Comparison of ENCODE assay signal across 17 cellular contexts in the genomic region with DNA sequence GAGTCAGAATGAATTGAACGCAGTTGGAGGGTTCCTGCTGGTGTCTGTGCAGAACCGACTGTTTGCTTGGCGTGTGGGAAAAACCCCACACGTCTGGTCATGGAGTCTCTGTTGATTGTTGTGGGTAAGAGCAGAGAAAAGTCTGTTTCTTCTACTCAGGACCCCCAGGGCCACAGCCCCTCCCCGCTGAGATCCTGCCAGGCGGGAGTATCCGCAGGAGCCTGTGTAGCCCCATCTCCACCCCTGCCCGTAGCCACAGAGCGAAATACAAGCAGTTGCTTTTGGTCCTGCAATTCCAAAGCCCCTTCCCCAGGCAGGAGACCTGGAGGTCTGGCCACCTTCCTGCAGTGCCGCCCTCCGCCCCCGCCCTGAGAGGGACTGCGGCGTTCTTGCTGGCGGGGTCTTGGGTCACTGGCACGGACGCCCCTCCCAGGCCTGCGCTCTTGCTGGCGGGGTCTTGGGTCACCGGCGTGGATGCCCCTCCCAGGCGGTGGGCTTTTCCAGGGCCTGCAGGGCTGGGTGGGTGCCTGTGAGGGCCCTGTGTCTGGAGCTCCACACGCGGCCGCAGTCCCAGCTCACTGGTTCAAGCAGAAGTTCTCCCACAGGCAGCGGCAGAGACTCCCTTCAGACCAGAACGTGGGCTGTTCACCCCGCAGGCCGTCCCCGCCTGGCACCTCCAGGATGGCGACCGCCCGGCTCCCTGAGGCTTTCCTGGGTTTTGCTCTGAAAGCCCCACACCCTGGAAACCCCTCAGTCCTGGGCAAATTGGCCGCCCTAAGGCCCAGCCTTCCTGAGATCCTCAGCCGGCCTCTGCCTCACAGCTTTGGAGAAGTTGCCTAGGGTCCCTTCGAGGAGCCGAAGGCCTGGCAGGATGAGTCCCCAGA.
DNase-seq lines count a peak whose midpoint lies in the region; ATAC-seq and TF ChIP-seq lines count a peak whose summit lies in the region.
"Had no signal": no experiment of that assay in that cellular context is flagged by ENCODE, and none has a peak within 500 bp of the region (broad histone marks: within the 10 kb centered on the region; RNA-seq: fewer than 3 reads in every experiment).

No MANE protein-coding gene starts in this region.

- no peaks in the 10 kb centered on the region for H3K36me3 Mint-ChIP-seq in glutamatergic neuron (ENCODE audit: unreplicated experiment)

- no peaks in the 10 kb centered on the region for H3K9me3 Mint-ChIP-seq in glutamatergic neuron (ENCODE audit: unreplicated experiment)

- no peak overlapping the region for H3K27ac Mint-ChIP-seq in glutamatergic neuron (ENCODE audit: unreplicated experiment)

- peaks cover 2% of the 10 kb centered on the region for H3K27me3 Mint-ChIP-seq in glutamatergic neuron (ENCODE audit: unreplicated experiment)

- no peak overlapping the region for H3K4me3 ChIP-seq in heart right ventricle
- no peak overlapping the region for H3K4me3 ChIP-seq in lower lobe of right lung
- H3K4me3 ChIP-seq in sigmoid colon, result no peak overlapping the region
- no peak overlapping the region for H3K4me3 ChIP-seq in testis
- no peak overlapping the region for H3K4me3 ChIP-seq in SJCRH30
- H3K4me3 ChIP-seq: GM23248 had no signal

- TF ChIP-seq EP300 in sigmoid colon (IDR thresholded peaks at IDR 0.05), result no peak

- no peaks in the 10 kb centered on the region for H3K9me3 ChIP-seq in heart right ventricle
- no peaks in the 10 kb centered on the region for H3K9me3 ChIP-seq in lower lobe of right lung
- H3K9me3 ChIP-seq in sigmoid colon, result no peaks in the 10 kb centered on the region
- H3K9me3 ChIP-seq in testis, result no peaks in the 10 kb centered on the region
- no peaks in the 10 kb centered on the region for H3K9me3 ChIP-seq in SJCRH30 (replicated peaks)
- H3K9me3 ChIP-seq: Caco-2 had no signal

- TF ChIP-seq CTCF in heart right ventricle (IDR thresholded peaks at IDR 0.05), result no peak
- no peak for TF ChIP-seq CTCF in glutamatergic neuron (IDR thresholded peaks at IDR 0.05; ENCODE audit: partially characterized antibody, unreplicated experiment)
- no peak for TF ChIP-seq CTCF in lower lobe of right lung (IDR thresholded peaks at IDR 0.05)
- TF ChIP-seq CTCF in sigmoid colon (IDR thresholded peaks at IDR 0.05), result no peak
- TF ChIP-seq CTCF in testis (IDR thresholded peaks at IDR 0.05), result no peak

- H3K4me1 ChIP-seq in heart right ventricle, result peaks cover 0 to 21% (median 9%) of the 10 kb centered on the region in 9 donors
- no peaks in the 10 kb centered on the region for H3K4me1 ChIP-seq in lower lobe of right lung
- no peaks in the 10 kb centered on the region for H3K4me1 ChIP-seq in sigmoid colon
- H3K4me1 ChIP-seq in testis, result peaks cover 4% of the 10 kb centered on the region
- peaks cover 29% of the 10 kb centered on the region for H3K4me1 ChIP-seq in SJCRH30
- H3K4me1 ChIP-seq: Caco-2 had no signal

- 88 to 90% methylated on average over 37 of the region's 37 CpGs for WGBS in heart right ventricle, 2 donors
- WGBS in sigmoid colon, 2 donors, result 94% methylated on average over 37 of the region's 37 CpGs
- WGBS in testis, 2 donors, result 93 to 97% methylated on average over 21 to 29 of the region's 37 CpGs

- H3K27ac ChIP-seq in heart right ventricle (peak overlapping the region in 2 of 10 donors; percentile 3 to 59), lower lobe of right lung (no peak overlapping the region), sigmoid colon (no peak overlapping the region), testis (no peak overlapping the region), SJCRH30 (no peak overlapping the region)
- H3K27ac ChIP-seq: GM23248 had no signal

- H3K27me3 ChIP-seq in heart right ventricle (peaks cover 0 to 12% (median 0%) of the 10 kb centered on the region in 7 donors), lower lobe of right lung (ENCODE audit: low read depth) (peaks cover 3% of the 10 kb centered on the region), sigmoid colon (no peaks in the 10 kb centered on the region), testis (no peaks in the 10 kb centered on the region), SJCRH30 (no peaks in the 10 kb centered on the region)

- intact Hi-C loops in Right ventricle myocardium superior (cut with DNase I), result no loop called here
- intact Hi-C loops in heart right ventricle (cut with DNase I), result no loop called here
- intact Hi-C loops in lower lobe of right lung (cut with DNase I), result no loop called here
- intact Hi-C loops in sigmoid colon (cut with DNase I), result no loop called here
- intact Hi-C loops in testis (cut with DNase I; ENCODE audit: low total_unique reads), result no loop called here

- H3K36me3 ChIP-seq in heart right ventricle (no peaks in the 10 kb centered on the region), lower lobe of right lung (no peaks in the 10 kb centered on the region), sigmoid colon (no peaks in the 10 kb centered on the region), testis (ENCODE audit: low read depth, missing control alignments) (no peaks in the 10 kb centered on the region), SJCRH30 (no peaks in the 10 kb centered on the region)

- TF ChIP-seq POLR2A in sigmoid colon (IDR thresholded peaks at IDR 0.05) (no peak), testis (IDR thresholded peaks at IDR 0.05) (no peak)

- H3K4me3 Mint-ChIP-seq in glutamatergic neuron (ENCODE audit: unreplicated experiment), result no peak overlapping the region

- peak; percentile 31 for DNase-seq in Right ventricle myocardium superior
- no peak for DNase-seq in heart right ventricle
- peak; percentile 11 for DNase-seq in glutamatergic neuron
- DNase-seq in lower lobe of right lung, result peak; percentile 39
- peak; percentile 57 for DNase-seq in sigmoid colon
- DNase-seq in testis, result no peak
- no peak for DNase-seq in SJCRH30
- DNase-seq: Caco-2, DMS53, GM23248, KBM-7, NCI-H1092, NCI-H2227 treated with DMSO at 0.1 percent for 48 hours, NCI-H526, OCI-M1, RPMI8226 had no signal

- peaks cover 3% of the 10 kb centered on the region for H3K4me1 Mint-ChIP-seq in glutamatergic neuron (ENCODE audit: low read depth, unreplicated experiment)

- ATAC-seq in Right ventricle myocardium superior (ENCODE audit: poor library complexity), result no peak
- no peak for ATAC-seq in heart right ventricle
- no peak for ATAC-seq in lower lobe of right lung
- no peak for ATAC-seq in GM18867 (IDR thresholded peaks at IDR 0.05; ENCODE audit: unreplicated experiment)

Comparison
In these comparisons a context has a peak if more than half of its experiments do, and no peak if none do; other contexts are left out.
1. DNase-seq: peak in Right ventricle myocardium superior (single experiment), glutamatergic neuron (single experiment), lower lobe of right lung (single experiment) and sigmoid colon (single experiment); none in heart right ventricle (0 of 2), testis (single experiment) and SJCRH30 (0 of 2).